Comparison of ENCODE assay signal across 22 cellular contexts in genomic region chr12:48022676-48023385, GRCh38.
DNase-seq lines count a peak whose midpoint lies in the region; ATAC-seq and TF ChIP-seq lines count a peak whose summit lies in the region.
"Had no signal": no experiment of that assay in that cellular context is flagged by ENCODE, and none has a peak within 500 bp of the region (broad histone marks: within the 10 kb centered on the region; RNA-seq: fewer than 3 reads in every experiment).

No MANE protein-coding gene starts in this region.

- H3K36me3 Mint-ChIP-seq in nephron progenitor cell (ENCODE audit: low read depth) = no peaks in the 10 kb centered on the region
- H3K36me3 Mint-ChIP-seq in stimulated activated memory B cell treated with anti-CD40 and anti-IgM and Interleukin-4, amounts not matched to agents 10 μg/mL and 1 μg/mL and 100 μg/mL, for 72 hours = no peaks in the 10 kb centered on the region
- H3K36me3 Mint-ChIP-seq: CD4-positive, alpha-beta memory T cell; stimulated activated naive B cell treated with anti-CD40 and anti-IgM and Interleukin-4, amounts not matched to agents 10 μg/mL and 1 μg/mL and 100 μg/mL, for 72 hours; T-cell had no signal

- peaks cover 34% of the 10 kb centered on the region for H3K27me3 Mint-ChIP-seq in nephron progenitor cell (ENCODE audit: low read depth, poor library complexity)
- H3K27me3 Mint-ChIP-seq in stimulated activated memory B cell treated with anti-CD40 and anti-IgM and Interleukin-4, amounts not matched to agents 10 μg/mL and 1 μg/mL and 100 μg/mL, for 72 hours = peaks cover 33% of the 10 kb centered on the region

- H3K4me1 Mint-ChIP-seq in nephron progenitor cell = peaks cover 80% of the 10 kb centered on the region
- no peaks in the 10 kb centered on the region for H3K4me1 Mint-ChIP-seq in stimulated activated memory B cell treated with anti-CD40 and anti-IgM and Interleukin-4, amounts not matched to agents 10 μg/mL and 1 μg/mL and 100 μg/mL, for 72 hours
- H3K4me1 Mint-ChIP-seq: CD4-positive, alpha-beta memory T cell; T-cell had no signal

- DNase-seq in ELF-1 (ENCODE audit: low read depth, low spot score) = peak; percentile 78
- no peak for DNase-seq in nephron progenitor cell
- DNase-seq in T1000 (lab: John Stamatoyannopoulos, UW) = no peak
- no peak for DNase-seq in DMS114 treated with DMSO at 0.1 percent for 48 hours (lab: John Stamatoyannopoulos, UW; ENCODE audit: unreplicated experiment)
- DNase-seq: activated CD4-positive, alpha-beta T cell treated with anti-CD3 and anti-CD28 coated beads for 4 hours; activated naive CD4-positive, alpha-beta T cell treated with anti-CD3 and anti-CD28 coated beads for 36 hours; activated T-cell treated with anti-CD3 and anti-CD28 coated beads, Interleukin-2, amount 50 U/mL, for 72 hours; anterior cingulate cortex; caudate nucleus; CD4-positive, alpha-beta memory T cell; dermis blood vessel endothelial cell; NCI-H1105; stimulated activated CD4-positive, alpha-beta T cell treated with anti-CD3 and anti-CD28 coated beads, Interleukin-2, amount 100 ng/mL, for 24 hours; stimulated activated naive B cell treated with anti-CD40 and anti-IgM and Interleukin-4, amounts not matched to agents 10 μg/mL and 1 μg/mL and 100 μg/mL, for 72 hours; T-cell had no signal

- H3K4me3 Mint-ChIP-seq in nephron progenitor cell = peak overlapping the region; percentile 31
- no peak overlapping the region for H3K4me3 Mint-ChIP-seq in stimulated activated memory B cell treated with anti-CD40 and anti-IgM and Interleukin-4, amounts not matched to agents 10 μg/mL and 1 μg/mL and 100 μg/mL, for 72 hours
- H3K4me3 Mint-ChIP-seq: activated naive CD4-positive, alpha-beta T cell treated with anti-CD3 and anti-CD28 coated beads for 36 hours; activated T-cell treated with anti-CD3 and anti-CD28 coated beads, Interleukin-2, amount 50 U/mL, for 72 hours; CD4-positive, alpha-beta memory T cell; stimulated activated naive B cell treated with anti-CD40 and anti-IgM and Interleukin-4, amounts not matched to agents 10 μg/mL and 1 μg/mL and 100 μg/mL, for 72 hours; T-cell had no signal

- peak overlapping the region; percentile 94 for H3K27ac ChIP-seq in C4-2B
- peak overlapping the region; percentile 98 for H3K27ac ChIP-seq in VCaP
- H3K27ac ChIP-seq: SJCRH30, skin epidermis, thoracic aorta had no signal

- ATAC-seq in stimulated activated memory B cell treated with anti-CD40 and anti-IgM and Interleukin-4, amounts not matched to agents 10 μg/mL and 1 μg/mL and 100 μg/mL, for 72 hours = no peak
- ATAC-seq: activated T-cell treated with anti-CD3 and anti-CD28 coated beads, Interleukin-2, amount 50 U/mL, for 72 hours; GM12878; stimulated activated naive B cell treated with anti-CD40 and anti-IgM and Interleukin-4, amounts not matched to agents 10 μg/mL and 1 μg/mL and 100 μg/mL, for 72 hours; T-cell had no signal

- H3K9me3 Mint-ChIP-seq in nephron progenitor cell = no peaks in the 10 kb centered on the region
- H3K9me3 Mint-ChIP-seq in stimulated activated memory B cell treated with anti-CD40 and anti-IgM and Interleukin-4, amounts not matched to agents 10 μg/mL and 1 μg/mL and 100 μg/mL, for 72 hours = no peaks in the 10 kb centered on the region
- H3K9me3 Mint-ChIP-seq: activated naive CD4-positive, alpha-beta T cell treated with anti-CD3 and anti-CD28 coated beads for 36 hours; activated T-cell treated with anti-CD3 and anti-CD28 coated beads, Interleukin-2, amount 50 U/mL, for 72 hours; CD4-positive, alpha-beta memory T cell; stimulated activated naive B cell treated with anti-CD40 and anti-IgM and Interleukin-4, amounts not matched to agents 10 μg/mL and 1 μg/mL and 100 μg/mL, for 72 hours; T-cell had no signal

- TF ChIP-seq CTCF in C4-2B (conservative IDR thresholded peaks at IDR 0.05) (no peak), VCaP (conservative IDR thresholded peaks at IDR 0.05) (no peak), nephron progenitor cell (IDR thresholded peaks at IDR 0.05) (no peak)

- H3K27ac Mint-ChIP-seq in nephron progenitor cell = no peak overlapping the region
- no peak overlapping the region for H3K27ac Mint-ChIP-seq in stimulated activated memory B cell treated with anti-CD40 and anti-IgM and Interleukin-4, amounts not matched to agents 10 μg/mL and 1 μg/mL and 100 μg/mL, for 72 hours
- H3K27ac Mint-ChIP-seq: activated naive CD4-positive, alpha-beta T cell treated with anti-CD3 and anti-CD28 coated beads for 36 hours; activated T-cell treated with anti-CD3 and anti-CD28 coated beads, Interleukin-2, amount 50 U/mL, for 72 hours; CD4-positive, alpha-beta memory T cell; stimulated activated naive B cell treated with anti-CD40 and anti-IgM and Interleukin-4, amounts not matched to agents 10 μg/mL and 1 μg/mL and 100 μg/mL, for 72 hours; T-cell had no signal
